2 cellular contexts compared by ENCODE assay signal in the genomic region with DNA sequence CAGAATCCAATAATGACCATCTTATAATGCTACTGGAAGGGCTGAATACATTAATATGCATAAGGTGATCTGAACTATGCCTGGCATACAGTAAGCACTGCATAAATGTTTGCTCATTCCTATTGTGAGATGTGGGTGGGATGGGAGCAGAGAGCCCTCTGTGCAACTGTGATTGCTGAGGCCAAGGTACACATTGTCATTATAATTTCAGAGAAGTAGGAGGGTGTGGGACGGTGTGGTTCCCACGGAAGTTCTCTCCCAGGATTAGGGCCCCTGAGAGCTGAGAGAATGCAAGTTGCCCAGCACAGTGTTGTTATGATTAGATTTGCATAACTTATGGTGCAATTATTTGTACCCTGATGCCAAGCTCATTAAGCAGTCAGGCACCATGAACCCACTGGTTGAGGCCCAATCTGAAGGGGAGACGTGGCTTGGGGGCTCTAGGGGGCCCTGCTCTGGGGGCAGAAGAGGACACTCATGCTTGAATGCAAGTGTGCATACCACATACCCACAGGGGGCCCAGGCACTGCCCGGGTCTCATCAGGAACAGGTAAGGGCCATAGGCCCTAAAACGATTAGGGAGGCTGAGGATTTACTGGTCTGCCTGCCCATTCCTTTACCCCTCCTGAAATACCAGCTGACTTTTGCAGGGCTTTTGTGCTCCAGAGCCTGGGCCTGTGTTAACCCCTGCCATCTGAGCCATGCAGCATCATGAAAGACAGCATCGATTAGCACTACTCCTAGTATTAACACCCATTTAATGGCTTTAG.
TF ChIP-seq lines count a peak whose summit lies in the region.

No MANE protein-coding gene starts in this region.

TF ChIP-seq in HEK293, 187 proteins besides CTCF, POLR2A, EP300 and RAD21 (continued from another document):
- TF ChIP-seq, protein P1, sequence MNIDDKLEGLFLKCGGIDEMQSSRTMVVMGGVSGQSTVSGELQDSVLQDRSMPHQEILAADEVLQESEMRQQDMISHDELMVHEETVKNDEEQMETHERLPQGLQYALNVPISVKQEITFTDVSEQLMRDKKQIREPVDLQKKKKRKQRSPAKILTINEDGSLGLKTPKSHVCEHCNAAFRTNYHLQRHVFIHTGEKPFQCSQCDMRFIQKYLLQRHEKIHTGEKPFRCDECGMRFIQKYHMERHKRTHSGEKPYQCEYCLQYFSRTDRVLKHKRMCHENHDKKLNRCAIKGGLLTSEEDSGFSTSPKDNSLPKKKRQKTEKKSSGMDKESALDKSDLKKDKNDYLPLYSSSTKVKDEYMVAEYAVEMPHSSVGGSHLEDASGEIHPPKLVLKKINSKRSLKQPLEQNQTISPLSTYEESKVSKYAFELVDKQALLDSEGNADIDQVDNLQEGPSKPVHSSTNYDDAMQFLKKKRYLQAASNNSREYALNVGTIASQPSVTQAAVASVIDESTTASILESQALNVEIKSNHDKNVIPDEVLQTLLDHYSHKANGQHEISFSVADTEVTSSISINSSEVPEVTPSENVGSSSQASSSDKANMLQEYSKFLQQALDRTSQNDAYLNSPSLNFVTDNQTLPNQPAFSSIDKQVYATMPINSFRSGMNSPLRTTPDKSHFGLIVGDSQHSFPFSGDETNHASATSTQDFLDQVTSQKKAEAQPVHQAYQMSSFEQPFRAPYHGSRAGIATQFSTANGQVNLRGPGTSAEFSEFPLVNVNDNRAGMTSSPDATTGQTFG (tag by site-specific recombination; IDR thresholded peaks at IDR 0.05; ENCODE audit: borderline replicate concordance) = no peak
- TF ChIP-seq ZNF248 (tag by site-specific recombination; IDR thresholded peaks at IDR 0.05) (no peak), PRDM1 (tag by site-specific recombination; IDR thresholded peaks at IDR 0.05) (no peak), ZNF221 (tag by site-specific recombination; IDR thresholded peaks at IDR 0.05; ENCODE audit: borderline replicate concordance) (no peak), ZNF560 (tag by site-specific recombination; IDR thresholded peaks at IDR 0.05; ENCODE audit: borderline replicate concordance) (no peak), ZNF121 (tag by site-specific recombination; IDR thresholded peaks at IDR 0.05) (no peak), EGR2 (tag by site-specific recombination; IDR thresholded peaks at IDR 0.05; ENCODE audit: low read depth) (peak; percentile 55), ZFHX2 (tag by site-specific recombination; conservative IDR thresholded peaks at IDR 0.05) (peak; percentile 72), ZIC2 (tag by site-specific recombination; IDR thresholded peaks at IDR 0.05) (no peak), ZNF114 (tag by site-specific recombination; IDR thresholded peaks at IDR 0.05) (no peak)
- TF ChIP-seq, protein P2, sequence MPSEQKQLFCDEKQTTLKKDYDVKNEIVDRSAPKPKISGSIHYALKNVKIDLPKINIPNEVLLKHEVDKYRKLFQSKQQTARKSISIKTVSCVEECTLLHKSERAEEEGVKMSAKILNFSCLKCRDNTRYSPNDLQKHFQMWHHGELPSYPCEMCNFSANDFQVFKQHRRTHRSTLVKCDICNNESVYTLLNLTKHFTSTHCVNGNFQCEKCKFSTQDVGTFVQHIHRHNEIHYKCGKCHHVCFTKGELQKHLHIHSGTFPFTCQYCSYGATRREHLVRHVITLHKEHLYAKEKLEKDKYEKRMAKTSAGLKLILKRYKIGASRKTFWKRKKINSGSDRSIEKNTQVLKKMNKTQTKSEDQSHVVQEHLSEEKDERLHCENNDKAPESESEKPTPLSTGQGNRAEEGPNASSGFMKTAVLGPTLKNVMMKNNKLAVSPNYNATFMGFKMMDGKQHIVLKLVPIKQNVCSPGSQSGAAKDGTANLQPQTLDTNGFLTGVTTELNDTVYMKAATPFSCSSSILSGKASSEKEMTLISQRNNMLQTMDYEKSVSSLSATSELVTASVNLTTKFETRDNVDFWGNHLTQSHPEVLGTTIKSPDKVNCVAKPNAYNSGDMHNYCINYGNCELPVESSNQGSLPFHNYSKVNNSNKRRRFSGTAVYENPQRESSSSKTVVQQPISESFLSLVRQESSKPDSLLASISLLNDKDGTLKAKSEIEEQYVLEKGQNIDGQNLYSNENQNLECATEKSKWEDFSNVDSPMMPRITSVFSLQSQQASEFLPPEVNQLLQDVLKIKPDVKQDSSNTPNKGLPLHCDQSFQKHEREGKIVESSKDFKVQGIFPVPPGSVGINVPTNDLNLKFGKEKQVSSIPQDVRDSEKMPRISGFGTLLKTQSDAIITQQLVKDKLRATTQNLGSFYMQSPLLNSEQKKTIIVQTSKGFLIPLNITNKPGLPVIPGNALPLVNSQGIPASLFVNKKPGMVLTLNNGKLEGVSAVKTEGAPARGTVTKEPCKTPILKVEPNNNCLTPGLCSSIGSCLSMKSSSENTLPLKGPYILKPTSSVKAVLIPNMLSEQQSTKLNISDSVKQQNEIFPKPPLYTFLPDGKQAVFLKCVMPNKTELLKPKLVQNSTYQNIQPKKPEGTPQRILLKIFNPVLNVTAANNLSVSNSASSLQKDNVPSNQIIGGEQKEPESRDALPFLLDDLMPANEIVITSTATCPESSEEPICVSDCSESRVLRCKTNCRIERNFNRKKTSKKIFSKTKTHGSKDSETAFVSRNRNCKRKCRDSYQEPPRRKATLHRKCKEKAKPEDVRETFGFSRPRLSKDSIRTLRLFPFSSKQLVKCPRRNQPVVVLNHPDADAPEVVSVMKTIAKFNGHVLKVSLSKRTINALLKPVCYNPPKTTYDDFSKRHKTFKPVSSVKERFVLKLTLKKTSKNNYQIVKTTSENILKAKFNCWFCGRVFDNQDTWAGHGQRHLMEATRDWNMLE (tag by site-specific recombination; conservative IDR thresholded peaks at IDR 0.05; ENCODE audit: low read depth) = no peak

TF ChIP-seq in WTC11, 78 proteins besides CTCF, POLR2A, EP300 and RAD21 (continued from another document):
- TF ChIP-seq, protein P3, sequence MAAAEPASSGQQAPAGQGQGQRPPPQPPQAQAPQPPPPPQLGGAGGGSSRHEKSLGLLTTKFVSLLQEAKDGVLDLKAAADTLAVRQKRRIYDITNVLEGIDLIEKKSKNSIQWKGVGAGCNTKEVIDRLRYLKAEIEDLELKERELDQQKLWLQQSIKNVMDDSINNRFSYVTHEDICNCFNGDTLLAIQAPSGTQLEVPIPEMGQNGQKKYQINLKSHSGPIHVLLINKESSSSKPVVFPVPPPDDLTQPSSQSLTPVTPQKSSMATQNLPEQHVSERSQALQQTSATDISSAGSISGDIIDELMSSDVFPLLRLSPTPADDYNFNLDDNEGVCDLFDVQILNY (CRISPR knock-in tag; IDR thresholded peaks at IDR 0.05) = no peak
